ENCODE assay signal across 8 cellular contexts in genomic region chr21:39388038-39388810, GRCh38. TPM values are rescaled to one million over a fixed set of nuclear protein-coding genes. Genes with fewer than 3 reads are reported as not detected.
DNase-seq lines count a peak whose midpoint lies in the region; ATAC-seq and TF ChIP-seq lines count a peak whose summit lies in the region.

No MANE protein-coding gene starts in this region.

- no peaks in the 10 kb centered on the region for H3K9me3 ChIP-seq in vagina

- DNase-seq in NCI-H1436 treated with DMSO at 0.1 percent for 48 hours (lab: John Stamatoyannopoulos, UW) (peak; percentile 9), T-helper 2 cell (peak; percentile 71 to 90 (median 83)), anterior cingulate cortex (lab: John Stamatoyannopoulos, UW) (peak; percentile 2 to 94 (median 74)), hepatic stellate cell (ENCODE audit: low spot score) (peak; percentile 88), vagina (ENCODE audit: extremely low spot score in 2 of 2) (peak in 1 of 2 donors; percentile 88)

- no peak for TF ChIP-seq POLR2A in vagina (IDR thresholded peaks at IDR 0.05)

- intact Hi-C loops in vagina (cut with DNase I): loop anchor here (5.0 to 10.0 kb wide), 2 partner anchors 76 to 203 kb away; partner anchors contain the start of genes BRWD1 and PSMG1

- TF ChIP-seq CTCF in vagina (IDR thresholded peaks at IDR 0.05): peak; percentile 80 to 94 (median 82)

- H3K4me1 ChIP-seq in rectal smooth muscle tissue (ENCODE audit: control insufficient read depth, insufficient read depth, low read length): peaks cover 11% of the 10 kb centered on the region
- peaks cover 35% of the 10 kb centered on the region for H3K4me1 ChIP-seq in vagina

- ATAC-seq in GM18498 (IDR thresholded peaks at IDR 0.05; ENCODE audit: unreplicated experiment) (peak; percentile 75), HG02884 (IDR thresholded peaks at IDR 0.05; ENCODE audit: unreplicated experiment) (peak; percentile 85)

- H3K9ac ChIP-seq in rectal smooth muscle tissue (ENCODE audit: low read length): no peak overlapping the region

- peak overlapping the region; percentile 69 for H3K27ac ChIP-seq in rectal smooth muscle tissue (ENCODE audit: low read depth, low read length)
- peak overlapping the region; percentile 65 for H3K27ac ChIP-seq in vagina

- H3K36me3 ChIP-seq in rectal smooth muscle tissue (ENCODE audit: control insufficient read depth, insufficient read depth, low read length) (peaks cover 17% of the 10 kb centered on the region), vagina (peaks cover 0 to 16% of the 10 kb centered on the region in 2 donors)

- H3K27me3 ChIP-seq in rectal smooth muscle tissue (ENCODE audit: control insufficient read depth, insufficient read depth, low read length): no peaks in the 10 kb centered on the region
- no peaks in the 10 kb centered on the region for H3K27me3 ChIP-seq in vagina

- H3K4me3 ChIP-seq in rectal smooth muscle tissue (ENCODE audit: low read length): peak overlapping the region; percentile 63
- H3K4me3 ChIP-seq in vagina: peak overlapping the region; percentile 47 to 53

RNA-seq across cellular contexts. Expression of gene HMGN1, which starts 39.3 kb away (rescaled TPM):
- total RNA-seq in vagina: 82.0 TPM

RNA-seq across cellular contexts. Expression of gene LCA5L, which starts 57.4 kb away (rescaled TPM):
- total RNA-seq in vagina: not detected
